8 cellular contexts compared by ENCODE assay signal in the genomic region with DNA sequence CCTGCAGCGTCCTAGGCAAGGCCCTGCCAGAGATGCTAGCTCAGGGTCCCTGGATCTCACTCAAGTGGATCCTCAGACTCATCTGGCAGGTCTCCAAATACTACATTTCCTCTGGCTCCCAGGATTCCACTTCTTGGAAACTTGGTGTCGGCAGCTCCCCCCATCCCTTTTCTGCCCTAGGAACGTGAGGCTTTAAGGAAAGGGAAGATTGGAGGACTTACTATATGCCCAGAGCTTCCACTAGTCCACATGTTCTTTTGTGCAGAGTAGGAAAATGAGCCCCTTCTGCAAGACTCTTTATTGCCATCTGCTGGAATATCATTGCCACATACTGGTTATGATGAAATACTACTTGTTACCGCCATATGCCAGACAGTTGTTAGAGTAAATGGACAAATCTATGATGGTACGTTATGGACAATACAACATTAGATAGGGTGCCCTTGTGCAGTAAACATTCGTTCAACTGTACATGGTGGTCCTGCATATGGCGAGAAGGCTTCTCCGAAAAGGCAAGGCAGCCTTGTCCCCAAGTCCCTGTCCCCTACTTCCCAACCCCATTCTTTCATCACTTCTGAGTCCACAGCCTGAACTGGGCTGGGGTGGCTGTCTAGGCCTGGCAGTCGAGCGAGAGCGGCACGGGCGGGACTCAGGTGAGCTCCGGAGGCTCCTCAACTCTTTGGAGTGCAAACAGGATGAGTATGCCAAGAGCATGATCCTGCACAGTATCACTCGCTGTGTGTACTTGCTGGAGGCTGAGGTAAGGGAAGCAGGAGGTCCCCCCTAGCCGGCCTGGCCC. TPM values are rescaled to one million over a fixed set of nuclear protein-coding genes. Genes with fewer than 3 reads are reported as not detected.
DNase-seq lines count a peak whose midpoint lies in the region; ATAC-seq lines count a peak whose summit lies in the region.

No MANE protein-coding gene starts in this region.

- no peak overlapping the region for H3K4me3 Mint-ChIP-seq in activated naive CD8-positive, alpha-beta T cell treated with anti-CD3 and anti-CD28 coated beads, Interleukin-2, amount 10 ng/mL, durations not matched to agents 7 days and 5 days

- H3K4me1 Mint-ChIP-seq in activated naive CD8-positive, alpha-beta T cell treated with anti-CD3 and anti-CD28 coated beads, Interleukin-2, amount 10 ng/mL, durations not matched to agents 7 days and 5 days, result peaks cover 19% of the 10 kb centered on the region

- POLR2A ChIA-PET in activated naive CD8-positive, alpha-beta T cell treated with anti-CD3 and anti-CD28 coated beads, Interleukin-2, amount 10 ng/mL, durations not matched to agents 7 days and 5 days (lab: Charles Lee), result interaction anchor here (0.6 to 1.0 kb wide), 3 partner anchors 50 to 215 kb away, joined by 3 to 4 read pairs (median 3); no protein-coding TSS in a partner anchor

- H3K4me3 ChIP-seq in skeletal muscle cell (ENCODE audit: low read depth, low read length), result no peak overlapping the region

- H3K36me3 Mint-ChIP-seq in activated naive CD8-positive, alpha-beta T cell treated with anti-CD3 and anti-CD28 coated beads, Interleukin-2, amount 10 ng/mL, durations not matched to agents 7 days and 5 days, result no peaks in the 10 kb centered on the region

- peak overlapping the region; percentile 85 for H3K27ac Mint-ChIP-seq in activated naive CD8-positive, alpha-beta T cell treated with anti-CD3 and anti-CD28 coated beads, Interleukin-2, amount 10 ng/mL, durations not matched to agents 7 days and 5 days

- no peaks in the 10 kb centered on the region for H3K9me3 Mint-ChIP-seq in activated naive CD8-positive, alpha-beta T cell treated with anti-CD3 and anti-CD28 coated beads, Interleukin-2, amount 10 ng/mL, durations not matched to agents 7 days and 5 days

- DNase-seq in DMS79 (lab: John Stamatoyannopoulos, UW) (peak; percentile 29), HuH-7 (ENCODE audit: low spot score) (peak; percentile 51), NCI-H748 treated with DMSO at 0.1 percent for 48 hours (lab: John Stamatoyannopoulos, UW) (peak; percentile 74), left cardiac atrium (no peak), skeletal muscle cell (ENCODE audit: low read depth) (peak; percentile 59), activated gamma-delta T cell treated with Interleukin-2 at 50 U/mL for 16 hours (no peak)
- DNase-seq in activated naive CD8-positive, alpha-beta T cell treated with anti-CD3 and anti-CD28 coated beads, Interleukin-2, amount 10 ng/mL, durations not matched to agents 7 days and 5 days, result peak; percentile 46
- DNase-seq in activated naive CD4-positive, alpha-beta T cell (lab: John Stamatoyannopoulos, UW), result no peak

- ATAC-seq in activated naive CD8-positive, alpha-beta T cell treated with anti-CD3 and anti-CD28 coated beads, Interleukin-2, amount 10 ng/mL, durations not matched to agents 7 days and 5 days (ENCODE audit: low read depth), result peak; percentile 67
- ATAC-seq in left cardiac atrium, result peak; percentile 83 to 84

- no peaks in the 10 kb centered on the region for H3K27me3 Mint-ChIP-seq in activated naive CD8-positive, alpha-beta T cell treated with anti-CD3 and anti-CD28 coated beads, Interleukin-2, amount 10 ng/mL, durations not matched to agents 7 days and 5 days

- intact Hi-C loops in left cardiac atrium (cut with DNase I), result loop anchor here (1.0 to 2.0 kb wide), 3 partner anchors 153 to 215 kb away; no protein-coding TSS in a partner anchor

RNA-seq across cellular contexts. Expression of a gene that starts 0.8 kb away (rescaled TPM):
- total RNA-seq in activated naive CD8-positive, alpha-beta T cell treated with anti-CD3 and anti-CD28 coated beads, Interleukin-2, amount 10 ng/mL, durations not matched to agents 7 days and 5 days, result under 1 TPM; 0.85 to 0.97 TPM
- under 1 TPM; 0.21 to 0.29 TPM for total RNA-seq in left cardiac atrium

RNA-seq across cellular contexts. Expression of a gene that starts 38.8 kb away (rescaled TPM):
- not detected for total RNA-seq in activated naive CD8-positive, alpha-beta T cell treated with anti-CD3 and anti-CD28 coated beads, Interleukin-2, amount 10 ng/mL, durations not matched to agents 7 days and 5 days
- not detected for total RNA-seq in left cardiac atrium

RNA-seq across cellular contexts. Expression of a gene that starts 43.2 kb away (rescaled TPM):
- total RNA-seq in activated naive CD8-positive, alpha-beta T cell treated with anti-CD3 and anti-CD28 coated beads, Interleukin-2, amount 10 ng/mL, durations not matched to agents 7 days and 5 days, result not detected
- total RNA-seq in left cardiac atrium, result not detected

RNA-seq across cellular contexts. Expression of a gene that starts 48.9 kb away (rescaled TPM):
- total RNA-seq in activated naive CD8-positive, alpha-beta T cell treated with anti-CD3 and anti-CD28 coated beads, Interleukin-2, amount 10 ng/mL, durations not matched to agents 7 days and 5 days, result 10 to 100 TPM; 78.6 to 79.8 TPM
- 100 to 1,000 TPM; 101 to 117 TPM for total RNA-seq in left cardiac atrium

RNA-seq across cellular contexts. Expression of a gene that starts 59.5 kb away (rescaled TPM):
- not detected for total RNA-seq in activated naive CD8-positive, alpha-beta T cell treated with anti-CD3 and anti-CD28 coated beads, Interleukin-2, amount 10 ng/mL, durations not matched to agents 7 days and 5 days
- total RNA-seq in left cardiac atrium, result not detected

Comparison
In these comparisons a context has a peak if more than half of its experiments do, and no peak if none do; other contexts are left out.
1. DNase-seq: peak in DMS79 (single experiment), HuH-7 (single experiment), NCI-H748 treated with DMSO at 0.1 percent for 48 hours (single experiment), activated naive CD8-positive, alpha-beta T cell treated with anti-CD3 and anti-CD28 coated beads, Interleukin-2, amount 10 ng/mL, durations not matched to agents 7 days and 5 days (single experiment) and skeletal muscle cell (single experiment); none in left cardiac atrium (single experiment), activated gamma-delta T cell treated with Interleukin-2 at 50 U/mL for 16 hours (single experiment) and activated naive CD4-positive, alpha-beta T cell (0 of 4).